ENCODE assay signal across 10 cellular contexts in genomic region chr10:16440396-16441105, GRCh38. TPM values are rescaled to one million over a fixed set of nuclear protein-coding genes. Genes with fewer than 3 reads are reported as not detected.
A peak's percentile ranks its signal among the peaks of the same experiment; 100 is the strongest.
DNase-seq lines count a peak whose midpoint lies in the region; ATAC-seq and TF ChIP-seq lines count a peak whose summit lies in the region.
"Had no signal": no experiment of that assay in that cellular context is flagged by ENCODE, and none has a peak within 500 bp of the region (broad histone marks: within the 10 kb centered on the region; RNA-seq: fewer than 3 reads in every experiment).

No MANE protein-coding gene starts in this region.

- H3K4me1 ChIP-seq in hepatocyte (ENCODE audit: insufficient read depth): peaks cover 21% of the 10 kb centered on the region

- no peaks in the 10 kb centered on the region for H4K20me1 ChIP-seq in hepatocyte (ENCODE audit: insufficient read depth, poor library complexity, severe bottlenecking)

- ATAC-seq in T-helper 17 cell: no peak
- ATAC-seq in stimulated activated naive CD8-positive, alpha-beta T cell treated with anti-CD3 and anti-CD28 coated beads, Interleukin-15, Interleukin-2, amounts not matched to agents 100 U/mL and 50 U/mL, for 24 hours: no peak
- ATAC-seq in GM18909 (IDR thresholded peaks at IDR 0.05; ENCODE audit: poor library complexity, unreplicated experiment): no peak
- ATAC-seq in GM21528 (IDR thresholded peaks at IDR 0.05; ENCODE audit: low FRiP score, unreplicated experiment): no peak

- DNase-seq in activated CD4-positive, alpha-beta T cell treated with anti-CD3 and anti-CD28 coated beads, Interleukin-2, amount 50 U/mL, for 4 hours: peak; percentile 4 to 11
- DNase-seq in activated CD4-positive, alpha-beta T cell treated with anti-CD3 and anti-CD28 coated beads, Interleukin-2, amount 10 ng/mL, durations not matched to agents 24 days and 14 days: no peak
- no peak for DNase-seq in T-helper 17 cell
- peak; percentile 68 for DNase-seq in hepatocyte (ENCODE audit: low spot score)
- DNase-seq in stimulated activated naive CD8-positive, alpha-beta T cell treated with anti-CD3 and anti-CD28 coated beads, Interleukin-15, Interleukin-2, amounts not matched to agents 100 U/mL and 50 U/mL, for 24 hours: peak; percentile 15
- DNase-seq in GM03348 (ENCODE audit: low spot score): no peak
- DNase-seq: NCI-H187 had no signal

- H3K4me3 Mint-ChIP-seq in activated CD4-positive, alpha-beta T cell treated with anti-CD3 and anti-CD28 coated beads, Interleukin-2, amount 10 ng/mL, durations not matched to agents 24 days and 14 days: no peak overlapping the region
- H3K4me3 Mint-ChIP-seq in T-helper 17 cell: peak overlapping the region; percentile 36
- H3K4me3 Mint-ChIP-seq: CD14-positive monocyte had no signal

- H3K4me3 ChIP-seq in hepatocyte: no peak overlapping the region

- H3K36me3 ChIP-seq in hepatocyte (replicated peaks; ENCODE audit: insufficient read depth, low read depth): no peaks in the 10 kb centered on the region

- peak overlapping the region; percentile 93 for H3K27ac ChIP-seq in hepatocyte

- peak overlapping the region; percentile 50 for H2AFZ ChIP-seq in hepatocyte

- H3K4me2 ChIP-seq in hepatocyte: peak overlapping the region; percentile 59

- peaks cover 30% of the 10 kb centered on the region for H3K36me3 Mint-ChIP-seq in activated CD4-positive, alpha-beta T cell treated with anti-CD3 and anti-CD28 coated beads, Interleukin-2, amount 10 ng/mL, durations not matched to agents 24 days and 14 days (ENCODE audit: low read depth)
- peaks cover 3% of the 10 kb centered on the region for H3K36me3 Mint-ChIP-seq in T-helper 17 cell (ENCODE audit: low read depth)

- no peaks in the 10 kb centered on the region for H3K27me3 Mint-ChIP-seq in activated CD4-positive, alpha-beta T cell treated with anti-CD3 and anti-CD28 coated beads, Interleukin-2, amount 10 ng/mL, durations not matched to agents 24 days and 14 days
- no peaks in the 10 kb centered on the region for H3K27me3 Mint-ChIP-seq in T-helper 17 cell

- H3K9me3 ChIP-seq in T-helper 17 cell (ENCODE audit: control insufficient read depth, low read length, poor library complexity, severe bottlenecking) (no peaks in the 10 kb centered on the region), hepatocyte (ENCODE audit: low read depth) (no peaks in the 10 kb centered on the region)

- 58% methylated on average over 12 of the region's 12 CpGs for WGBS in hepatocyte (ENCODE audit: low lambda C conversion rate, missing lambda C conversion rate)

- H3K79me2 ChIP-seq in hepatocyte: peaks cover 22% of the 10 kb centered on the region

- peaks cover 39% of the 10 kb centered on the region for H3K4me1 Mint-ChIP-seq in activated CD4-positive, alpha-beta T cell treated with anti-CD3 and anti-CD28 coated beads, Interleukin-2, amount 10 ng/mL, durations not matched to agents 24 days and 14 days
- H3K4me1 Mint-ChIP-seq in T-helper 17 cell: peaks cover 45% of the 10 kb centered on the region

- no peak overlapping the region for H3K27ac Mint-ChIP-seq in activated CD4-positive, alpha-beta T cell treated with anti-CD3 and anti-CD28 coated beads, Interleukin-2, amount 10 ng/mL, durations not matched to agents 24 days and 14 days
- peak overlapping the region; percentile 62 for H3K27ac Mint-ChIP-seq in T-helper 17 cell

- no peaks in the 10 kb centered on the region for H3K27me3 ChIP-seq in hepatocyte

- no peak for TF ChIP-seq CTCF in hepatocyte (IDR thresholded peaks at IDR 0.05; ENCODE audit: poor library complexity)

- intact Hi-C loops in activated CD4-positive, alpha-beta T cell treated with anti-CD3 and anti-CD28 coated beads, Interleukin-2, amount 10 ng/mL, durations not matched to agents 24 days and 14 days (cut with micrococcal nuclease): no loop called here

- H3K9me3 Mint-ChIP-seq in activated CD4-positive, alpha-beta T cell treated with anti-CD3 and anti-CD28 coated beads, Interleukin-2, amount 10 ng/mL, durations not matched to agents 24 days and 14 days: no peaks in the 10 kb centered on the region
- H3K9me3 Mint-ChIP-seq: CD14-positive monocyte had no signal

- H3K9me2 ChIP-seq in hepatocyte (replicated peaks; ENCODE audit: insufficient read depth): no peaks in the 10 kb centered on the region

RNA-seq across cellular contexts. Expression of gene PTER, which starts 3.7 kb away (rescaled TPM):
- 16.7 and 17.8 TPM in 2 replicates for total RNA-seq in activated CD4-positive, alpha-beta T cell treated with anti-CD3 and anti-CD28 coated beads, Interleukin-2, amount 10 ng/mL, durations not matched to agents 24 days and 14 days
- total RNA-seq in T-helper 17 cell (10 to 100 TPM; 14.0 to 18.1 TPM), hepatocyte (14.6 and 21.6 TPM in 2 replicates)
- 8.6 TPM in 2 replicates for polyA plus RNA-seq in hepatocyte

Comparison
In these comparisons a context has a peak if more than half of its experiments do, and no peak if none do; other contexts are left out.
1. DNase-seq: peak in activated CD4-positive, alpha-beta T cell treated with anti-CD3 and anti-CD28 coated beads, Interleukin-2, amount 50 U/mL, for 4 hours (2 of 2), hepatocyte (single experiment) and stimulated activated naive CD8-positive, alpha-beta T cell treated with anti-CD3 and anti-CD28 coated beads, Interleukin-15, Interleukin-2, amounts not matched to agents 100 U/mL and 50 U/mL, for 24 hours (single experiment); none in activated CD4-positive, alpha-beta T cell treated with anti-CD3 and anti-CD28 coated beads, Interleukin-2, amount 10 ng/mL, durations not matched to agents 24 days and 14 days (single experiment), T-helper 17 cell (0 of 3) and GM03348 (single experiment).